1 cellular context compared by ENCODE assay signal in genomic region chr15:57517027-57517671, GRCh38.
TF ChIP-seq lines count a peak whose summit lies in the region.

No MANE protein-coding gene starts in this region.

TF ChIP-seq in HCT116, 20 proteins besides CTCF, POLR2A, EP300 and RAD21 (continued from another document):
- TF ChIP-seq ZBTB33 (IDR thresholded peaks at IDR 0.05; ENCODE audit: extremely low read depth, insufficient replicate concordance, low read length) (no peak), CBX3 (IDR thresholded peaks at IDR 0.05; ENCODE audit: low read depth) (no peak), EGR1 (IDR thresholded peaks at IDR 0.05; ENCODE audit: low read depth) (no peak), MAX (IDR thresholded peaks at IDR 0.05) (no peak), ZFX (IDR thresholded peaks at IDR 0.05) (no peak), EZH2phosphoT487 (IDR thresholded peaks at IDR 0.05; ENCODE audit: borderline replicate concordance) (no peak), TCF7L2 (IDR thresholded peaks at IDR 0.05; ENCODE audit: borderline replicate concordance, extremely low read depth, insufficient read depth, insufficient read length) (no peak), EZH2 (IDR thresholded peaks at IDR 0.05) (no peak), SRF (IDR thresholded peaks at IDR 0.05; ENCODE audit: low read depth) (no peak), ELF1 (IDR thresholded peaks at IDR 0.05; ENCODE audit: borderline replicate concordance, low read depth) (no peak)
